1 cellular context compared by ENCODE assay signal in the genomic region with DNA sequence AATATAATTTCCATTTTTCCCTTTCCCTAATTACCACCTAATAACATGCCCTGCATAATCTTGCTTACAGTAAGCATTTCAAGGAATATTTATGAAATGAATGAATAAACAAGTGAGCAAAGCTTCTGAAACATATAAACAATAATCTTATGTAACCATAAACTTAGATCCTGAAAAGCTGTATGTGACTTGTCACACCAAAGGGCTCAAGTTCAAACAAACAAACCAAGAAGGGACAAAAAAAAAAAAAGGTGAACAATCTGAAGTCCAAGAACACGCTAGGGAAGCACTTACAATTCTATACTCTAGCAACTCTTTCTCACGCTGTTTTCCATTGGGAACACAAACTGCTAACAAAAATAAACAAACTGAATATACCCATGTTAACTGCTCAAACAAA.
TF ChIP-seq lines count a peak whose summit lies in the region.

No MANE protein-coding gene starts in this region.

TF ChIP-seq in WTC11, 78 proteins besides CTCF, POLR2A, EP300 and RAD21 (continued from another document):
- TF ChIP-seq, protein P1, sequence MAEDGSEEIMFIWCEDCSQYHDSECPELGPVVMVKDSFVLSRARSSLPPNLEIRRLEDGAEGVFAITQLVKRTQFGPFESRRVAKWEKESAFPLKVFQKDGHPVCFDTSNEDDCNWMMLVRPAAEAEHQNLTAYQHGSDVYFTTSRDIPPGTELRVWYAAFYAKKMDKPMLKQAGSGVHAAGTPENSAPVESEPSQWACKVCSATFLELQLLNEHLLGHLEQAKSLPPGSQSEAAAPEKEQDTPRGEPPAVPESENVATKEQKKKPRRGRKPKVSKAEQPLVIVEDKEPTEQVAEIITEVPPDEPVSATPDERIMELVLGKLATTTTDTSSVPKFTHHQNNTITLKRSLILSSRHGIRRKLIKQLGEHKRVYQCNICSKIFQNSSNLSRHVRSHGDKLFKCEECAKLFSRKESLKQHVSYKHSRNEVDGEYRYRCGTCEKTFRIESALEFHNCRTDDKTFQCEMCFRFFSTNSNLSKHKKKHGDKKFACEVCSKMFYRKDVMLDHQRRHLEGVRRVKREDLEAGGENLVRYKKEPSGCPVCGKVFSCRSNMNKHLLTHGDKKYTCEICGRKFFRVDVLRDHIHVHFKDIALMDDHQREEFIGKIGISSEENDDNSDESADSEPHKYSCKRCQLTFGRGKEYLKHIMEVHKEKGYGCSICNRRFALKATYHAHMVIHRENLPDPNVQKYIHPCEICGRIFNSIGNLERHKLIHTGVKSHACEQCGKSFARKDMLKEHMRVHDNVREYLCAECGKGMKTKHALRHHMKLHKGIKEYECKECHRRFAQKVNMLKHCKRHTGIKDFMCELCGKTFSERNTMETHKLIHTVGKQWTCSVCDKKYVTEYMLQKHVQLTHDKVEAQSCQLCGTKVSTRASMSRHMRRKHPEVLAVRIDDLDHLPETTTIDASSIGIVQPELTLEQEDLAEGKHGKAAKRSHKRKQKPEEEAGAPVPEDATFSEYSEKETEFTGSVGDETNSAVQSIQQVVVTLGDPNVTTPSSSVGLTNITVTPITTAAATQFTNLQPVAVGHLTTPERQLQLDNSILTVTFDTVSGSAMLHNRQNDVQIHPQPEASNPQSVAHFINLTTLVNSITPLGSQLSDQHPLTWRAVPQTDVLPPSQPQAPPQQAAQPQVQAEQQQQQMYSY (CRISPR knock-in tag; IDR thresholded peaks at IDR 0.05), result no peak
- TF ChIP-seq MYBL2 (CRISPR knock-in tag; IDR thresholded peaks at IDR 0.05) (no peak), CREB1 (CRISPR knock-in tag; IDR thresholded peaks at IDR 0.05) (no peak), IRF2 (CRISPR knock-in tag; IDR thresholded peaks at IDR 0.05; ENCODE audit: borderline replicate concordance, low read depth) (no peak), OVOL2 (CRISPR knock-in tag; IDR thresholded peaks at IDR 0.05; ENCODE audit: borderline replicate concordance) (no peak)
- TF ChIP-seq, protein P2, sequence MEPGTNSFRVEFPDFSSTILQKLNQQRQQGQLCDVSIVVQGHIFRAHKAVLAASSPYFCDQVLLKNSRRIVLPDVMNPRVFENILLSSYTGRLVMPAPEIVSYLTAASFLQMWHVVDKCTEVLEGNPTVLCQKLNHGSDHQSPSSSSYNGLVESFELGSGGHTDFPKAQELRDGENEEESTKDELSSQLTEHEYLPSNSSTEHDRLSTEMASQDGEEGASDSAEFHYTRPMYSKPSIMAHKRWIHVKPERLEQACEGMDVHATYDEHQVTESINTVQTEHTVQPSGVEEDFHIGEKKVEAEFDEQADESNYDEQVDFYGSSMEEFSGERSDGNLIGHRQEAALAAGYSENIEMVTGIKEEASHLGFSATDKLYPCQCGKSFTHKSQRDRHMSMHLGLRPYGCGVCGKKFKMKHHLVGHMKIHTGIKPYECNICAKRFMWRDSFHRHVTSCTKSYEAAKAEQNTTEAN (CRISPR knock-in tag; IDR thresholded peaks at IDR 0.05), result no peak
